In genomic region chr4:111778543-111778942, GRCh38 we compare ENCODE assay signal across 17 cellular contexts.
DNase-seq lines count a peak whose midpoint lies in the region; ATAC-seq and TF ChIP-seq lines count a peak whose summit lies in the region.
"Had no signal": no experiment of that assay in that cellular context is flagged by ENCODE, and none has a peak within 500 bp of the region (broad histone marks: within the 10 kb centered on the region; RNA-seq: fewer than 3 reads in every experiment).

No MANE protein-coding gene starts in this region.

- no peaks in the 10 kb centered on the region for H3K9me3 ChIP-seq in HEK293 (ENCODE audit: control insufficient read depth, insufficient read depth, low read depth, low read length)
- H3K9me3 ChIP-seq: MG63 had no signal

- no peak overlapping the region for H3K27ac ChIP-seq in HEK293 (ENCODE audit: extremely low read depth, low read depth, low read length)

- CTCF ChIA-PET in HEK293 (lab: Yijun Ruan, JAX), result interaction anchor here (0.6 to 2.1 kb wide), 6 partner anchors 24 to 137 kb away, joined by 3 to 18 read pairs (median 4); no protein-coding TSS in a partner anchor

- peak; percentile 32; the same call in 1 of the 2 replicates for TF ChIP-seq CTCF in HEK293 (tag by site-specific recombination; IDR thresholded peaks at IDR 0.05)

- peak; percentile 29 for DNase-seq in AG20443 (ENCODE audit: low spot score)
- peak; percentile 55 for DNase-seq in amniotic epithelial cell (ENCODE audit: low read depth)
- peak; percentile 29 for DNase-seq in iris pigment epithelial cell (ENCODE audit: low read depth)
- no peak for DNase-seq in OCI-M2 (lab: John Stamatoyannopoulos, UW; ENCODE audit: unreplicated experiment)
- no peak for DNase-seq in HK-2 (ENCODE audit: unreplicated experiment)
- DNase-seq in activated CD4-positive, alpha-beta T cell treated with anti-CD3 and anti-CD28 coated beads, Interleukin-2, amount 50 U/mL, for 4 hours, result no peak
- DNase-seq: activated CD4-positive, alpha-beta T cell treated with anti-CD3 and anti-CD28 coated beads, Interleukin-2, amount 50 U/mL, for 1 hour; activated effector memory CD4-positive, alpha-beta T cell treated with anti-CD3 and anti-CD28 coated beads, Interleukin-2, amount 50 U/mL, for 16 hours; CD4-positive, alpha-beta memory T cell; central memory CD4-positive, alpha-beta T cell; left colon; MG63; NCI-H510A treated with DMSO at 0.1 percent for 48 hours; nucleus accumbens had no signal

- H3K4me1 ChIP-seq in HEK293 (ENCODE audit: control insufficient read depth, insufficient read depth, low read length), result peaks cover 7% of the 10 kb centered on the region; the same call in 1 of the 2 replicates

- H3K36me3 ChIP-seq in HEK293 (ENCODE audit: control insufficient read depth in 2 of 2, insufficient read depth in 1 of 2, low read length in 2 of 2), result no peaks in the 10 kb centered on the region
- H3K36me3 ChIP-seq: MG63 had no signal

- POLR2A ChIA-PET in HEK293 (lab: Yijun Ruan, JAX), result no interaction called here

- ATAC-seq in GM21390 (IDR thresholded peaks at IDR 0.05; ENCODE audit: unreplicated experiment), result no peak
- ATAC-seq: left colon; stimulated activated effector memory CD8-positive, alpha-beta T cell treated with anti-CD3 and anti-CD28 coated beads, Interleukin-12 subunit alpha, Interleukin-12 subunit beta, amount 100 ng/mL, for 72 hours had no signal

- no peak overlapping the region for H3K4me3 ChIP-seq in HEK293 (ENCODE audit: low read depth, low read length)
- H3K4me3 ChIP-seq: MG63 had no signal

TF ChIP-seq in HEK293, 187 proteins besides CTCF, POLR2A, EP300 and RAD21:
- TF ChIP-seq ZNF768 (tag by site-specific recombination; IDR thresholded peaks at IDR 0.05) (no peak), ZNF654 (tag by site-specific recombination; IDR thresholded peaks at IDR 0.05; ENCODE audit: low read depth) (peak; percentile 46), KLF1 (tag by site-specific recombination; IDR thresholded peaks at IDR 0.05) (no peak), ZSCAN18 (tag by site-specific recombination; IDR thresholded peaks at IDR 0.05) (no peak), ZNF202 (tag by site-specific recombination; IDR thresholded peaks at IDR 0.05; ENCODE audit: borderline replicate concordance) (no peak), ZBTB17 (tag by site-specific recombination; IDR thresholded peaks at IDR 0.05) (0 out of 2 replicates have a peak, but pooled peaks have one; percentile 18), ZNF529 (tag by site-specific recombination; IDR thresholded peaks at IDR 0.05; ENCODE audit: insufficient replicate concordance) (no peak), ZNF223 (tag by site-specific recombination; IDR thresholded peaks at IDR 0.05) (peak; percentile 75), REPIN1 (tag by site-specific recombination; IDR thresholded peaks at IDR 0.05; ENCODE audit: low read depth) (no peak), ZNF248 (tag by site-specific recombination; IDR thresholded peaks at IDR 0.05) (no peak), ZNF544 (tag by site-specific recombination; IDR thresholded peaks at IDR 0.05) (no peak), ZNF132 (tag by site-specific recombination; IDR thresholded peaks at IDR 0.05; ENCODE audit: borderline replicate concordance) (no peak)

Comparison
In these comparisons a context has a peak if more than half of its experiments do, and no peak if none do; other contexts are left out.
1. DNase-seq: peak in AG20443 (single experiment), amniotic epithelial cell (single experiment) and iris pigment epithelial cell (single experiment); none in OCI-M2 (single experiment), HK-2 (single experiment) and activated CD4-positive, alpha-beta T cell treated with anti-CD3 and anti-CD28 coated beads, Interleukin-2, amount 50 U/mL, for 4 hours (0 of 2).